In genomic region chr10:14670551-14671240, GRCh38 we compare ENCODE assay signal across 13 cellular contexts.
DNase-seq lines count a peak whose midpoint lies in the region; ATAC-seq and TF ChIP-seq lines count a peak whose summit lies in the region.
"Had no signal": no experiment of that assay in that cellular context is flagged by ENCODE, and none has a peak within 500 bp of the region (broad histone marks: within the 10 kb centered on the region; RNA-seq: fewer than 3 reads in every experiment).

No MANE protein-coding gene starts in this region.

- ATAC-seq in Right ventricle myocardium superior (ENCODE audit: poor library complexity) (peak; percentile 38), right cardiac atrium (no peak), right lobe of liver (no peak)
- ATAC-seq: activated T-cell treated with anti-CD3 and anti-CD28 coated beads, Interleukin-2, amount 50 U/mL, for 72 hours; stimulated activated naive CD8-positive, alpha-beta T cell treated with anti-CD3 and anti-CD28 coated beads, Interleukin-15, Interleukin-2, amounts not matched to agents 100 U/mL and 50 U/mL, for 24 hours had no signal

- no peak overlapping the region for H3K4me3 Mint-ChIP-seq in activated T-helper 2 cell treated with anti-CD3 and anti-CD28 coated beads, Interferon-gamma antibody, Interleukin-2, Interleukin-4, amounts not matched to agents 10 μg/mL and 5 μg/mL and 100 μg/mL, durations not matched to agents 14 hours and 24 hours and 36 hours (ENCODE audit: low read depth)
- H3K4me3 Mint-ChIP-seq: activated T-cell treated with anti-CD3 and anti-CD28 coated beads, Interleukin-2, amount 50 U/mL, for 72 hours had no signal

- peaks cover 10% of the 10 kb centered on the region for H3K4me1 Mint-ChIP-seq in activated T-helper 2 cell treated with anti-CD3 and anti-CD28 coated beads, Interferon-gamma antibody, Interleukin-2, Interleukin-4, amounts not matched to agents 10 μg/mL and 5 μg/mL and 100 μg/mL, durations not matched to agents 14 hours and 24 hours and 36 hours (ENCODE audit: low read depth)

- TF ChIP-seq POLR2A in right lobe of liver (IDR thresholded peaks at IDR 0.05), result no peak

- H3K27me3 Mint-ChIP-seq in activated T-helper 2 cell treated with anti-CD3 and anti-CD28 coated beads, Interferon-gamma antibody, Interleukin-2, Interleukin-4, amounts not matched to agents 10 μg/mL and 5 μg/mL and 100 μg/mL, durations not matched to agents 14 hours and 24 hours and 36 hours (ENCODE audit: low read depth), result peaks cover 7% of the 10 kb centered on the region

- peaks cover 14% of the 10 kb centered on the region for H3K9me3 Mint-ChIP-seq in activated T-helper 2 cell treated with anti-CD3 and anti-CD28 coated beads, Interferon-gamma antibody, Interleukin-2, Interleukin-4, amounts not matched to agents 10 μg/mL and 5 μg/mL and 100 μg/mL, durations not matched to agents 14 hours and 24 hours and 36 hours

- no peaks in the 10 kb centered on the region for H3K27me3 ChIP-seq in right cardiac atrium (ENCODE audit: control insufficient read depth, insufficient read depth)
- no peaks in the 10 kb centered on the region for H3K27me3 ChIP-seq in esophagus (ENCODE audit: control insufficient read depth in 1 of 2, insufficient read depth in 2 of 2, low read length in 2 of 2)
- no peaks in the 10 kb centered on the region for H3K27me3 ChIP-seq in mucosa of rectum (ENCODE audit: control insufficient read depth in 2 of 2, insufficient read depth in 2 of 2, low read length in 2 of 2)
- no peaks in the 10 kb centered on the region for H3K27me3 ChIP-seq in right lobe of liver

- H3K9me3 ChIP-seq in right cardiac atrium (ENCODE audit: control insufficient read depth, low read length) (no peaks in the 10 kb centered on the region), esophagus (ENCODE audit: control insufficient read depth in 2 of 2, insufficient read depth in 1 of 2, low read depth in 1 of 2, low read length in 1 of 2) (no peaks in the 10 kb centered on the region), mucosa of rectum (ENCODE audit: control insufficient read depth in 2 of 2, low read length in 2 of 2) (no peaks in the 10 kb centered on the region), right lobe of liver (no peaks in the 10 kb centered on the region)

- no peaks in the 10 kb centered on the region for H3K36me3 ChIP-seq in esophagus (ENCODE audit: control insufficient read depth in 2 of 2, insufficient read depth in 2 of 2, low read length in 1 of 2)
- no peaks in the 10 kb centered on the region for H3K36me3 ChIP-seq in mucosa of rectum (ENCODE audit: control insufficient read depth in 2 of 2, insufficient read depth in 2 of 2, low read length in 2 of 2)
- no peaks in the 10 kb centered on the region for H3K36me3 ChIP-seq in right lobe of liver

- H3K27ac ChIP-seq in right cardiac atrium (ENCODE audit: low read length) (no peak overlapping the region), esophagus (ENCODE audit: low read depth in 2 of 2, low read length in 1 of 2) (peak overlapping the region; percentile 48 to 63), mucosa of rectum (ENCODE audit: low read depth in 2 of 2, low read length in 2 of 2) (peak overlapping the region; percentile 64 to 67), right lobe of liver (peak overlapping the region in 1 of 3 donors; percentile 33)

- 67% methylated on average over 8 of the region's 8 CpGs for WGBS in right cardiac atrium
- WGBS in esophagus, 2 donors, result 64 to 75% methylated on average over 8 of the region's 8 CpGs
- 75% methylated on average over 7 of the region's 8 CpGs for WGBS in right lobe of liver (ENCODE audit: insufficient coverage, low coverage, low lambda C conversion rate, missing lambda C conversion rate)

- intact Hi-C loops in Right ventricle myocardium superior (cut with DNase I) (no loop called here), right cardiac atrium (cut with DNase I) (no loop called here), right lobe of liver (cut with DNase I) (no loop called here)
- intact Hi-C loops in activated T-helper 2 cell treated with anti-CD3 and anti-CD28 coated beads, Interferon-gamma antibody, Interleukin-2, Interleukin-4, amounts not matched to agents 10 μg/mL and 5 μg/mL and 100 μg/mL, durations not matched to agents 14 hours and 24 hours and 36 hours (cut with micrococcal nuclease), result no loop called here

- no peak for DNase-seq in Right ventricle myocardium superior
- no peak for DNase-seq in right cardiac atrium
- no peak for DNase-seq in right lobe of liver
- DNase-seq in HuH-7 (ENCODE audit: low spot score), result no peak
- no peak for DNase-seq in activated T-helper 2 cell treated with anti-CD3 and anti-CD28 coated beads, Interferon-gamma antibody, Interleukin-2, Interleukin-4, amounts not matched to agents 10 μg/mL and 5 μg/mL and 100 μg/mL, durations not matched to agents 14 hours and 24 hours and 36 hours (ENCODE audit: low spot score)
- no peak for DNase-seq in SW 1271 (lab: John Stamatoyannopoulos, UW)
- DNase-seq: activated T-cell treated with anti-CD3 and anti-CD28 coated beads, Interleukin-2, amount 50 U/mL, for 72 hours; caudate nucleus; glutamatergic neuron; NCI-H1048; stimulated activated naive CD8-positive, alpha-beta T cell treated with anti-CD3 and anti-CD28 coated beads, Interleukin-15, Interleukin-2, amounts not matched to agents 100 U/mL and 50 U/mL, for 24 hours had no signal

- H3K27ac Mint-ChIP-seq in activated T-helper 2 cell treated with anti-CD3 and anti-CD28 coated beads, Interferon-gamma antibody, Interleukin-2, Interleukin-4, amounts not matched to agents 10 μg/mL and 5 μg/mL and 100 μg/mL, durations not matched to agents 14 hours and 24 hours and 36 hours, result no peak overlapping the region
- H3K27ac Mint-ChIP-seq: activated T-cell treated with anti-CD3 and anti-CD28 coated beads, Interleukin-2, amount 50 U/mL, for 72 hours had no signal

- H3K36me3 Mint-ChIP-seq in activated T-helper 2 cell treated with anti-CD3 and anti-CD28 coated beads, Interferon-gamma antibody, Interleukin-2, Interleukin-4, amounts not matched to agents 10 μg/mL and 5 μg/mL and 100 μg/mL, durations not matched to agents 14 hours and 24 hours and 36 hours (ENCODE audit: low read depth), result peaks cover 10% of the 10 kb centered on the region

- no peak for TF ChIP-seq CTCF in right lobe of liver (IDR thresholded peaks at IDR 0.05)

- no peak overlapping the region for H3K4me3 ChIP-seq in right cardiac atrium (ENCODE audit: low read length)
- H3K4me3 ChIP-seq in esophagus (ENCODE audit: low read depth in 1 of 2, low read length in 2 of 2), result no peak overlapping the region
- H3K4me3 ChIP-seq in mucosa of rectum (ENCODE audit: low read length in 2 of 2), result no peak overlapping the region
- H3K4me3 ChIP-seq in right lobe of liver, result no peak overlapping the region

- no peaks in the 10 kb centered on the region for H3K4me1 ChIP-seq in right cardiac atrium (ENCODE audit: control insufficient read depth, insufficient read depth, low read length)
- no peaks in the 10 kb centered on the region for H3K4me1 ChIP-seq in esophagus (ENCODE audit: control insufficient read depth in 2 of 2, insufficient read depth in 2 of 2, low read length in 1 of 2)
- H3K4me1 ChIP-seq in mucosa of rectum (ENCODE audit: control insufficient read depth in 2 of 2, insufficient read depth in 2 of 2, low read length in 2 of 2), result peaks cover 5 to 13% of the 10 kb centered on the region in 2 donors
- peaks cover 0 to 13% (median 0%) of the 10 kb centered on the region in 4 donors for H3K4me1 ChIP-seq in right lobe of liver

- no peak overlapping the region for H3K9ac ChIP-seq in mucosa of rectum (ENCODE audit: low read depth in 1 of 2, low read length in 2 of 2)
